ENCODE assay signal across 8 cellular contexts in the genomic region with DNA sequence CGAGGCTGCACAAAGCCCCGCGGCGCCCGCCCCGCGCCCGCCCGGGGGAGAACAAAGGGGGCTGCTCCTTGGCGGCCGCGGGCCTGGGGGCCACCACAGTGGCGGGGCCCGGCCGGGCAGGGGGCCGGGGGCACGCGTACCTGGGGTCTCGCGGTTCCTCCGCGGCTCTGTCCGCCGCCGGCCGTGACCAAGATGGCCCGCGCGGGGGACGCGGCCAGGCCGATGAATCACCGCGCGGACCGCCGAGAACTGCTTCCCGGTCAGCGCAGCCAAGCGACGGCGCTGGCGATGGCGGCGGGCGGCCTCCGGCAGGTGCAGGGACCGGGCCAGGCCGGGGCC. TPM values are rescaled to one million over a fixed set of nuclear protein-coding genes. Genes with fewer than 3 reads are reported as not detected.
DNase-seq lines count a peak whose midpoint lies in the region; ATAC-seq, FAIRE-seq and TF ChIP-seq lines count a peak whose summit lies in the region.

A gene (minus strand): TSS at position 330 of the 339 bp plus-strand sequence. CDS start 677 bp downstream, outside the sequence.

- H3K36me3 ChIP-seq in liver (ENCODE audit: control insufficient read depth in 4 of 4, insufficient read depth in 3 of 4, low read depth in 1 of 4, low read length in 3 of 4) (no peaks in the 10 kb centered on the region), HepG2 (replicated peaks in 1 of 2; ENCODE audit: control insufficient read depth in 1 of 2, insufficient read depth in 2 of 2, low read length in 2 of 2) (no peaks in the 10 kb centered on the region), ascending aorta (peaks cover 2 to 26% of the 10 kb centered on the region in 2 donors)

- no peaks in the 10 kb centered on the region for H3K9me3 ChIP-seq in liver (ENCODE audit: control insufficient read depth in 4 of 4, low read length in 3 of 4)
- no peaks in the 10 kb centered on the region; the same call in 1 of the 2 replicates for H3K9me3 ChIP-seq in HepG2 (ENCODE audit: low read length)
- H3K9me3 ChIP-seq in ascending aorta: peaks cover 0 to 15% of the 10 kb centered on the region in 2 donors

- TF ChIP-seq POLR2A in HepG2 (IDR thresholded peaks at IDR 0.05; ENCODE audit: insufficient read depth in 1 of 2, low read depth in 2 of 2, low read length in 2 of 2): no peak

- TF ChIP-seq CTCF in liver (IDR thresholded peaks at IDR 0.05; ENCODE audit: low read depth, low read length, missing input control) (no peak), HepG2 (CRISPR knock-in tag; IDR thresholded peaks at IDR 0.05) (no peak), ascending aorta (IDR thresholded peaks at IDR 0.05) (peak in 1 of 3 experiments; percentile 16)

- intact Hi-C loops in HepG2 (cut with micrococcal nuclease; ENCODE audit: unreplicated experiment): no loop called here
- intact Hi-C loops in ascending aorta (cut with DNase I): loop anchor here (2.0 to 10.0 kb wide), 5 partner anchors 49 to 686 kb away; a partner anchor contains a TSS

- peaks cover 52 to 60% of the 10 kb centered on the region in 2 donors for H3K4me1 Mint-ChIP-seq in immature natural killer cell
- peaks cover 48% of the 10 kb centered on the region for H3K4me1 Mint-ChIP-seq in stimulated activated naive CD8-positive, alpha-beta T cell treated with anti-CD3 and anti-CD28 coated beads, Interleukin-15, amount 100 ng/mL, for 72 hours

- no peak for TF ChIP-seq EP300 in HepG2 (IDR thresholded peaks at IDR 0.05; ENCODE audit: low read depth in 2 of 2, low read length in 2 of 2)
- no peak for TF ChIP-seq EP300 in HepG2 (CRISPR knock-in tag; IDR thresholded peaks at IDR 0.05; ENCODE audit: borderline replicate concordance)

- no peak for ATAC-seq in HepG2
- peak; percentile 49 for ATAC-seq in stimulated activated naive CD8-positive, alpha-beta T cell treated with anti-CD3 and anti-CD28 coated beads, Interleukin-15, amount 100 ng/mL, for 72 hours
- no peak for ATAC-seq in GM18498 (IDR thresholded peaks at IDR 0.05; ENCODE audit: unreplicated experiment)

- peak within 1 kb of the TSS; percentile 79 to 99 (median 96) for H3K27ac Mint-ChIP-seq in immature natural killer cell
- H3K27ac Mint-ChIP-seq in stimulated activated naive CD8-positive, alpha-beta T cell treated with anti-CD3 and anti-CD28 coated beads, Interleukin-15, amount 100 ng/mL, for 72 hours: peak within 1 kb of the TSS; percentile 95 to 98

- WGBS in liver: under 1% methylated on average over 49 of the region's 49 CpGs
- 97% methylated on average over 20 of the region's 49 CpGs for WGBS in HepG2 (ENCODE audit: low lambda C conversion rate)

- H3K36me3 Mint-ChIP-seq in immature natural killer cell: peaks cover 0 to 11% (median 11%) of the 10 kb centered on the region in 3 donors

- H3K27me3 Mint-ChIP-seq in immature natural killer cell (ENCODE audit: low read depth in 3 of 3): peaks cover 9 to 22% (median 16%) of the 10 kb centered on the region in 3 donors
- no peaks in the 10 kb centered on the region for H3K27me3 Mint-ChIP-seq in stimulated activated naive CD8-positive, alpha-beta T cell treated with anti-CD3 and anti-CD28 coated beads, Interleukin-15, amount 100 ng/mL, for 72 hours

- peaks cover 0 to 1% (median 0%) of the 10 kb centered on the region in 6 donors for H3K9me3 Mint-ChIP-seq in immature natural killer cell
- peaks cover 8 to 18% of the 10 kb centered on the region in 2 donors for H3K9me3 Mint-ChIP-seq in stimulated activated naive CD8-positive, alpha-beta T cell treated with anti-CD3 and anti-CD28 coated beads, Interleukin-15, amount 100 ng/mL, for 72 hours

- peak within 1 kb of the TSS; percentile 35 to 90 (median 48) for H3K4me3 ChIP-seq in liver (ENCODE audit: low read depth in 1 of 3, low read length in 3 of 3)
- H3K4me3 ChIP-seq in HepG2 (replicated peaks in 1 of 3; ENCODE audit: insufficient read depth in 1 of 3, low read depth in 2 of 3, low read length in 3 of 3): no peak within 1 kb of the TSS
- peak within 1 kb of the TSS; percentile 97 to 100 for H3K4me3 ChIP-seq in ascending aorta

- no peaks in the 10 kb centered on the region for H4K20me1 ChIP-seq in HepG2 (ENCODE audit: insufficient read depth, low read length)

- H3K4me1 ChIP-seq in liver (ENCODE audit: control insufficient read depth in 4 of 4, insufficient read depth in 4 of 4, low read length in 3 of 4) (peaks cover 0 to 11% (median 4%) of the 10 kb centered on the region in 4 donors), HepG2 (ENCODE audit: insufficient read depth, low read length) (no peaks in the 10 kb centered on the region), ascending aorta (peaks cover 4 to 10% of the 10 kb centered on the region in 2 donors)

- H3K27me3 ChIP-seq in liver (ENCODE audit: control insufficient read depth in 4 of 4, insufficient read depth in 4 of 4, low read length in 3 of 4) (no peaks in the 10 kb centered on the region), HepG2 (ENCODE audit: control insufficient read depth in 1 of 2, insufficient read depth in 2 of 2, low read length in 2 of 2) (peaks cover 0 to 2% of the 10 kb centered on the region in 2 experiments; a peak in 1 of 5 replicates), ascending aorta (no peaks in the 10 kb centered on the region)

- in situ Hi-C loops in HepG2 (cut with HindIII; ENCODE audit: extremely low pct_ligation_motif_present, low pct_unique_long_range_greater_than_20kb): no loop called here

- TF ChIP-seq RAD21 in liver (IDR thresholded peaks at IDR 0.05) (no peak), HepG2 (CRISPR knock-in tag; IDR thresholded peaks at IDR 0.05) (no peak)

- no peaks in the 10 kb centered on the region for H3K79me2 ChIP-seq in HepG2 (ENCODE audit: insufficient read depth, low read length)

- no peak within 1 kb of the TSS for H2AFZ ChIP-seq in HepG2 (ENCODE audit: low read length)

- DNase-seq in HepG2 (ENCODE audit: low spot score): no peak
- no peak for DNase-seq in ascending aorta (ENCODE audit: low spot score in 2 of 2)
- DNase-seq in immature natural killer cell: no peak
- DNase-seq in stimulated activated naive CD8-positive, alpha-beta T cell treated with anti-CD3 and anti-CD28 coated beads, Interleukin-15, amount 100 ng/mL, for 72 hours: no peak
- DNase-seq in NCI-H146 (lab: John Stamatoyannopoulos, UW): no peak
- DNase-seq in HuH-7.5 (ENCODE audit: low spot score): no peak

- FAIRE-seq in HepG2 (lab: Jason Lieb, UNC): no peak

- POLR2A ChIA-PET in HepG2 (lab: Yijun Ruan, JAX): no interaction called here

- H3K27ac ChIP-seq in liver (ENCODE audit: low read depth in 1 of 2, low read length in 2 of 2): peak within 1 kb of the TSS; percentile 19 to 68
- H3K27ac ChIP-seq in HepG2 (ENCODE audit: extremely low read length, insufficient read depth, low read length): no peak within 1 kb of the TSS
- H3K27ac ChIP-seq in ascending aorta: peak within 1 kb of the TSS; percentile 81 to 88

- H3K4me3 Mint-ChIP-seq in immature natural killer cell: peak within 1 kb of the TSS; percentile 85 to 90 (median 86)
- peak within 1 kb of the TSS; percentile 83 to 84 for H3K4me3 Mint-ChIP-seq in stimulated activated naive CD8-positive, alpha-beta T cell treated with anti-CD3 and anti-CD28 coated beads, Interleukin-15, amount 100 ng/mL, for 72 hours

- H3K9ac ChIP-seq in liver (ENCODE audit: low read depth in 1 of 2, low read length in 2 of 2): no peak within 1 kb of the TSS
- H3K9ac ChIP-seq in HepG2 (ENCODE audit: insufficient read depth, low read depth, low read length): no peak within 1 kb of the TSS

- no TSS peak for BruUV-seq in HepG2 (replicated peaks; lab: Mats Ljungman, UMichigan)

- no peak within 1 kb of the TSS for H3K4me2 ChIP-seq in HepG2 (ENCODE audit: low read depth, low read length)

- CTCF ChIA-PET in HepG2 (lab: Yijun Ruan, JAX; ENCODE audit: low intra/inter-chr PET ratio, low total read pairs): no interaction called here

TF ChIP-seq in liver, 16 proteins besides CTCF, POLR2A, EP300 and RAD21 (continues in another document):
- TF ChIP-seq FOXA2 (IDR thresholded peaks at IDR 0.05): no peak
- TF ChIP-seq HNF4A (conservative IDR thresholded peaks at IDR 0.05): no peak
- no peak for TF ChIP-seq YY1 (IDR thresholded peaks at IDR 0.05)
- TF ChIP-seq, protein P1, sequence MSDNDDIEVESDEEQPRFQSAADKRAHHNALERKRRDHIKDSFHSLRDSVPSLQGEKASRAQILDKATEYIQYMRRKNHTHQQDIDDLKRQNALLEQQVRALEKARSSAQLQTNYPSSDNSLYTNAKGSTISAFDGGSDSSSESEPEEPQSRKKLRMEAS (IDR thresholded peaks at IDR 0.05): no peak

TF ChIP-seq in HepG2, 621 proteins besides CTCF, POLR2A, EP300 and RAD21 (continues in another document):
- TF ChIP-seq ZNF703 (CRISPR knock-in tag; IDR thresholded peaks at IDR 0.05; ENCODE audit: borderline replicate concordance) (no peak), CREB1 (IDR thresholded peaks at IDR 0.05) (no peak), CREB1 (CRISPR knock-in tag; IDR thresholded peaks at IDR 0.05) (no peak)

RNA-seq across cellular contexts. Expression of the gene that starts here (rescaled TPM):
- total RNA-seq in liver (1 to 10 TPM; 3.8 to 5.4 TPM), HepG2 (2016; rRNA removed; fragmentation: Illumina TruSeq; extraction: Trizol) (not detected in 2 replicates), ascending aorta (26.8 TPM)
- polyA plus RNA-seq in liver (1 to 10 TPM; 1.2 to 4.8 TPM), HepG2 (2011; rRNA removed) (not detected in 2 replicates), immature natural killer cell (10 to 100 TPM in 1 of 3 donors, 1 to 10 TPM in 2; 6.6 to 18.8 (median 9.4) TPM)
- total RNA-seq in HepG2 (2016; cell fraction: cytosol; rRNA removed; fragmentation: Illumina TruSeq; extraction: Trizol; ENCODE audit: low read depth): not detected in 2 replicates
- not detected in 2 replicates for total RNA-seq in HepG2 (2016; cell fraction: insoluble cytoplasmic fraction; rRNA removed; fragmentation: Illumina TruSeq; extraction: Trizol)
- total RNA-seq in HepG2 (2016; cell fraction: membrane; rRNA removed; fragmentation: Illumina TruSeq; extraction: Trizol): not detected in 2 replicates
- total RNA-seq in HepG2 (2016; cell fraction: nucleus; rRNA removed; fragmentation: Illumina TruSeq; extraction: Trizol): not detected in 2 replicates
- polyA plus RNA-seq in HepG2 (2011; cell fraction: cytosol; rRNA removed): not detected in 2 replicates
- not detected in 2 replicates for polyA plus RNA-seq in HepG2 (2011; cell fraction: nucleus; rRNA removed)
- polyA plus RNA-seq in HepG2 (2012): not detected in 2 replicates
- not detected in 2 replicates for polyA plus RNA-seq in HepG2 (2016; cell fraction: cytosol; fragmentation: Illumina TruSeq; extraction: Trizol; ENCODE audit: low read depth)
- not detected in 2 replicates for polyA plus RNA-seq in HepG2 (2016; cell fraction: insoluble cytoplasmic fraction; fragmentation: Illumina TruSeq; extraction: Trizol; ENCODE audit: low read depth)
- not detected in 2 replicates for polyA plus RNA-seq in HepG2 (2016; cell fraction: membrane; fragmentation: Illumina TruSeq; extraction: Trizol; ENCODE audit: low read depth)
- not detected in 2 replicates for polyA plus RNA-seq in HepG2 (2016; cell fraction: nucleus; fragmentation: Illumina TruSeq; extraction: Trizol; ENCODE audit: insufficient read depth, low read depth)
- polyA minus RNA-seq in HepG2 (2011; rRNA and poly(A)+ RNA removed; ENCODE audit: low replicate concordance): 75.9 TPM in 1 of 2 replicates, not detected in the other
- 0.20 and 0.62 TPM in 2 replicates for polyA minus RNA-seq in HepG2 (2011; cell fraction: cytosol; rRNA and poly(A)+ RNA removed)
- 0.25 and 0.26 TPM in 2 replicates for polyA minus RNA-seq in HepG2 (2011; cell fraction: nucleus; rRNA and poly(A)+ RNA removed)

Comparison
In these comparisons a context has a peak if more than half of its experiments do, and no peak if none do; other contexts are left out.
1. H3K4me3 ChIP-seq: peak in liver (3 of 3) and ascending aorta (2 of 2); none in HepG2 (0 of 3).